Comparison of ENCODE assay signal across 19 cellular contexts in genomic region chr3:194281766-194282165, GRCh38.
"Had no signal": no experiment of that assay in that cellular context is flagged by ENCODE, and none has a peak within 500 bp of the region (broad histone marks: within the 10 kb centered on the region; RNA-seq: fewer than 3 reads in every experiment).

No MANE protein-coding gene starts in this region.

- DNase-seq: activated B cell treated with CpG ODN at 0.5 μM for 24 hours; activated CD4-positive, alpha-beta T cell treated with anti-CD3 and anti-CD28 coated beads for 4 hours; activated CD4-positive, alpha-beta T cell treated with anti-CD3 and anti-CD28 coated beads, Interleukin-2, amount 50 U/mL, for 48 hours; activated naive CD8-positive, alpha-beta T cell treated with anti-CD3 and anti-CD28 coated beads for 36 hours; activated T-cell treated with anti-CD3 and anti-CD28 coated beads, Interleukin-2, amount 50 U/mL, for 1 hour; amniotic stem cell; cerebellar nuclear complex; effector CD8-positive, alpha-beta T cell; foreskin keratinocyte; hippocampal formation; stimulated activated CD4-positive, alpha-beta T cell treated with anti-CD3 and anti-CD28 coated beads, Interleukin-12 subunit alpha, Interleukin-12 subunit beta, amount 100 ng/mL, for 4 hours; stomach; trophoblast cell had no signal

- H3K27ac ChIP-seq: foreskin keratinocyte, prostate gland, SJCRH30, stomach, vagina had no signal

- H3K27me3 ChIP-seq: SJCRH30, vagina had no signal

- H3K4me1 ChIP-seq: foreskin keratinocyte, prostate gland had no signal

- H3K36me3 ChIP-seq: prostate gland, SJCRH30, stomach, vagina had no signal

- H3K4me3 ChIP-seq: prostate gland, SJCRH30, stomach, vagina had no signal

- ATAC-seq: activated T-helper 17 cell treated with anti-CD3 and anti-CD28 coated beads, Interleukin-2, amount 50 U/mL, for 72 hours; foreskin keratinocyte; stimulated activated effector memory CD8-positive, alpha-beta T cell treated with anti-CD3 and anti-CD28 coated beads, Interleukin-12 subunit alpha, Interleukin-12 subunit beta, amount 100 ng/mL, for 72 hours; T-cell had no signal

- H3K9me3 ChIP-seq: prostate gland, SJCRH30, stomach, vagina had no signal
